In genomic region chr3:112615942-112616731, GRCh38 we compare ENCODE assay signal across 33 cellular contexts. TPM values are rescaled to one million over a fixed set of nuclear protein-coding genes. Genes with fewer than 3 reads are reported as not detected.
A peak's percentile ranks its signal among the peaks of the same experiment; 100 is the strongest.
DNase-seq lines count a peak whose midpoint lies in the region; ATAC-seq, FAIRE-seq and TF ChIP-seq lines count a peak whose summit lies in the region.
"Had no signal": no experiment of that assay in that cellular context is flagged by ENCODE, and none has a peak within 500 bp of the region (broad histone marks: within the 10 kb centered on the region; RNA-seq: fewer than 3 reads in every experiment).

No MANE protein-coding gene starts in this region.

- no peaks in the 10 kb centered on the region for H3K4me1 ChIP-seq in HepG2 (ENCODE audit: insufficient read depth, low read length)
- H3K4me1 ChIP-seq in right lobe of liver = no peaks in the 10 kb centered on the region
- peaks cover 5% of the 10 kb centered on the region for H3K4me1 ChIP-seq in mesodermal cell (ENCODE audit: control insufficient read depth, insufficient read depth, low read length, poor library complexity, severe bottlenecking)
- H3K4me1 ChIP-seq in upper lobe of right lung = no peaks in the 10 kb centered on the region
- H3K4me1 ChIP-seq: left lung, stomach had no signal

- H3K4me3 ChIP-seq in HepG2 (replicated peaks in 1 of 3; ENCODE audit: insufficient read depth in 1 of 3, low read depth in 2 of 3, low read length in 3 of 3) (no peak overlapping the region), right lobe of liver (no peak overlapping the region), mesodermal cell (ENCODE audit: extremely low read depth, insufficient read depth, low read length, poor library complexity, severe bottlenecking) (no peak overlapping the region), upper lobe of right lung (no peak overlapping the region)
- H3K4me3 ChIP-seq: left lung, stomach, upper lobe of left lung had no signal

- H3K36me3 Mint-ChIP-seq in brain = no peaks in the 10 kb centered on the region
- H3K36me3 Mint-ChIP-seq in activated T-helper 1 cell treated with anti-CD3 and anti-CD28 coated beads, Interleukin-12 subunit alpha, Interleukin-12 subunit beta, Interleukin-2, Interleukin-4 antibody, amounts not matched to agents 30 ng/mL and 10 ng/mL and 1 ng/mL, durations not matched to agents 14 hours and 24 hours and 36 hours (ENCODE audit: low read depth) = peaks cover 2% of the 10 kb centered on the region
- H3K36me3 Mint-ChIP-seq: activated naive CD8-positive, alpha-beta T cell treated with anti-CD3 and anti-CD28 coated beads, Interleukin-2, amount 10 ng/mL, durations not matched to agents 7 days and 5 days; immature natural killer cell; natural killer cell treated with Interleukin-12 subunit alpha and Interleukin-12 subunit beta and Interleukin-15 and Interleukin-18, amount 100 ng/mL, for 72 hours had no signal

- no TSS peak for BruUV-seq in HepG2 (replicated peaks; lab: Mats Ljungman, UMichigan)

- H3K27me3 ChIP-seq in HepG2 (ENCODE audit: control insufficient read depth in 1 of 2, insufficient read depth in 2 of 2, low read length in 2 of 2) (peaks cover 0 to 9% of the 10 kb centered on the region in 2 experiments; a peak in 1 of 5 replicates), right lobe of liver (no peaks in the 10 kb centered on the region), upper lobe of right lung (no peaks in the 10 kb centered on the region)
- H3K27me3 ChIP-seq: left lung, stomach, upper lobe of left lung had no signal

- no peak overlapping the region for H2AFZ ChIP-seq in HepG2 (ENCODE audit: low read length)

- no peaks in the 10 kb centered on the region for H3K79me2 ChIP-seq in HepG2 (ENCODE audit: insufficient read depth, low read length)

- CTCF ChIA-PET in HepG2 (lab: Yijun Ruan, JAX; ENCODE audit: low intra/inter-chr PET ratio, low total read pairs) = no interaction called here

- peaks cover 19% of the 10 kb centered on the region for H3K4me1 Mint-ChIP-seq in brain
- peaks cover 14% of the 10 kb centered on the region for H3K4me1 Mint-ChIP-seq in activated T-helper 1 cell treated with anti-CD3 and anti-CD28 coated beads, Interleukin-12 subunit alpha, Interleukin-12 subunit beta, Interleukin-2, Interleukin-4 antibody, amounts not matched to agents 30 ng/mL and 10 ng/mL and 1 ng/mL, durations not matched to agents 14 hours and 24 hours and 36 hours (ENCODE audit: low read depth)
- H3K4me1 Mint-ChIP-seq: activated naive CD8-positive, alpha-beta T cell treated with anti-CD3 and anti-CD28 coated beads, Interleukin-2, amount 10 ng/mL, durations not matched to agents 7 days and 5 days; immature natural killer cell had no signal

- H3K36me3 ChIP-seq in HepG2 (replicated peaks in 1 of 2; ENCODE audit: control insufficient read depth in 1 of 2, insufficient read depth in 2 of 2, low read length in 2 of 2) (no peaks in the 10 kb centered on the region), right lobe of liver (no peaks in the 10 kb centered on the region), mesodermal cell (ENCODE audit: control insufficient read depth, insufficient read depth, low read length) (peaks cover 68% of the 10 kb centered on the region), upper lobe of right lung (no peaks in the 10 kb centered on the region)
- H3K36me3 ChIP-seq: left lung, upper lobe of left lung had no signal

- no peak overlapping the region for H3K27ac ChIP-seq in HepG2 (ENCODE audit: extremely low read length, insufficient read depth, low read length)
- no peak overlapping the region for H3K27ac ChIP-seq in right lobe of liver
- peak overlapping the region; percentile 47 for H3K27ac ChIP-seq in mesodermal cell (ENCODE audit: low read depth, low read length, severe bottlenecking)
- H3K27ac ChIP-seq in upper lobe of right lung = no peak overlapping the region
- H3K27ac ChIP-seq: left lung, RWPE1, stomach, upper lobe of left lung, VCaP had no signal

- intact Hi-C loops in HepG2 (cut with micrococcal nuclease; ENCODE audit: unreplicated experiment) (no loop called here), right lobe of liver (cut with DNase I) (no loop called here), upper lobe of right lung (cut with DNase I) (no loop called here)
- intact Hi-C loops in activated T-helper 1 cell treated with anti-CD3 and anti-CD28 coated beads, Interleukin-12 subunit alpha, Interleukin-12 subunit beta, Interleukin-2, Interleukin-4 antibody, amounts not matched to agents 30 ng/mL and 10 ng/mL and 1 ng/mL, durations not matched to agents 14 hours and 24 hours and 36 hours (cut with micrococcal nuclease) = no loop called here

- DNase-seq in HepG2 (ENCODE audit: low spot score) (no peak), right lobe of liver (no peak), HUDEP-2 (lab: John Stamatoyannopoulos, UW; ENCODE audit: unreplicated experiment in 76 of 76) (no peak), upper lobe of right lung (no peak)
- DNase-seq in stimulated activated CD4-positive, alpha-beta T cell treated with anti-CD3 and anti-CD28 coated beads, Interleukin-15, amount 100 ng/mL, for 24 hours = no peak
- no peak for DNase-seq in activated T-helper 1 cell treated with anti-CD3 and anti-CD28 coated beads, Interleukin-12 subunit alpha, Interleukin-12 subunit beta, Interleukin-2, Interleukin-4 antibody, amounts not matched to agents 30 ng/mL and 10 ng/mL and 1 ng/mL, durations not matched to agents 14 hours and 24 hours and 36 hours (ENCODE audit: low spot score)
- DNase-seq: activated CD4-positive, alpha-beta T cell treated with anti-CD3 and anti-CD28 coated beads, Interleukin-2, amount 50 U/mL, for 1 hour; activated naive CD8-positive, alpha-beta T cell treated with anti-CD3 and anti-CD28 coated beads, Interleukin-2, amount 10 ng/mL, durations not matched to agents 7 days and 5 days; cerebellar nuclear complex; COR-L47; effector CD4-positive, alpha-beta T cell; foreskin fibroblast; HCEC 1CT; immature natural killer cell; IMR-90; left lung; NCI-H1105; NCI-H345; NCI-H748 treated with DMSO at 0.1 percent for 48 hours; posterior cingulate gyrus; SK-N-SH; stimulated activated CD8-positive, alpha-beta memory T cell treated with anti-CD3 and anti-CD28 coated beads, Interleukin-4, amount 100 ng/mL, for 48 hours; stomach; T-helper 2 cell; upper lobe of left lung had no signal

- peak overlapping the region; percentile 23; the same call in 1 of the 2 replicates for H3K4me2 ChIP-seq in HepG2 (ENCODE audit: low read depth, low read length)
- H3K4me2 ChIP-seq: SK-N-SH had no signal

- H3K9me3 ChIP-seq in HepG2 (ENCODE audit: low read length) (no peaks in the 10 kb centered on the region), right lobe of liver (no peaks in the 10 kb centered on the region), mesodermal cell (ENCODE audit: control insufficient read depth, low read length) (no peaks in the 10 kb centered on the region), upper lobe of right lung (no peaks in the 10 kb centered on the region)
- H3K9me3 ChIP-seq: left lung, SK-N-SH, stomach, upper lobe of left lung had no signal

- H4K20me1 ChIP-seq in HepG2 (ENCODE audit: insufficient read depth, low read length) = no peaks in the 10 kb centered on the region

- TF ChIP-seq EP300 in HepG2 (IDR thresholded peaks at IDR 0.05; ENCODE audit: low read depth in 2 of 2, low read length in 2 of 2) = no peak
- no peak for TF ChIP-seq EP300 in HepG2 (CRISPR knock-in tag; IDR thresholded peaks at IDR 0.05; ENCODE audit: borderline replicate concordance)

- ATAC-seq in HepG2 (no peak), right lobe of liver (no peak), upper lobe of right lung (no peak)
- ATAC-seq: left lung; natural killer cell treated with Interleukin-12 subunit alpha and Interleukin-12 subunit beta and Interleukin-15 and Interleukin-18, amount 100 ng/mL, for 72 hours had no signal

- no peak for TF ChIP-seq POLR2A in HepG2 (IDR thresholded peaks at IDR 0.05; ENCODE audit: insufficient read depth in 1 of 2, low read depth in 2 of 2, low read length in 2 of 2)
- no peak for TF ChIP-seq POLR2A in right lobe of liver (IDR thresholded peaks at IDR 0.05)

- TF ChIP-seq RAD21 in HepG2 (CRISPR knock-in tag; IDR thresholded peaks at IDR 0.05) = no peak

- peak overlapping the region in 3 of 5 experiments; percentile 2 to 71 (median 50) for H3K4me3 Mint-ChIP-seq in brain
- H3K4me3 Mint-ChIP-seq in activated T-helper 1 cell treated with anti-CD3 and anti-CD28 coated beads, Interleukin-12 subunit alpha, Interleukin-12 subunit beta, Interleukin-2, Interleukin-4 antibody, amounts not matched to agents 30 ng/mL and 10 ng/mL and 1 ng/mL, durations not matched to agents 14 hours and 24 hours and 36 hours = no peak overlapping the region
- H3K4me3 Mint-ChIP-seq: activated naive CD8-positive, alpha-beta T cell treated with anti-CD3 and anti-CD28 coated beads, Interleukin-2, amount 10 ng/mL, durations not matched to agents 7 days and 5 days; immature natural killer cell; natural killer cell treated with Interleukin-12 subunit alpha and Interleukin-12 subunit beta and Interleukin-15 and Interleukin-18, amount 100 ng/mL, for 72 hours had no signal

- POLR2A ChIA-PET in HepG2 (lab: Yijun Ruan, JAX) = no interaction called here

- in situ Hi-C loops in HepG2 (cut with HindIII; ENCODE audit: extremely low pct_ligation_motif_present, low pct_unique_long_range_greater_than_20kb) = no loop called here

- 40% methylated on average over 7 of the region's 7 CpGs for WGBS in HepG2 (ENCODE audit: low lambda C conversion rate)
- 71% methylated on average over 7 of the region's 7 CpGs for WGBS in right lobe of liver (ENCODE audit: insufficient coverage, low coverage, low lambda C conversion rate, missing lambda C conversion rate)
- WGBS in mesodermal cell (ENCODE audit: insufficient coverage in 2 of 2), 2 experiments = 56 to 78% methylated on average over 3 to 6 of the region's 7 CpGs

- no peak for FAIRE-seq in HepG2 (lab: Jason Lieb, UNC)
- FAIRE-seq: A204.1, astrocyte, GM12892 had no signal

- no peaks in the 10 kb centered on the region for H3K9me3 Mint-ChIP-seq in brain
- H3K9me3 Mint-ChIP-seq in activated T-helper 1 cell treated with anti-CD3 and anti-CD28 coated beads, Interleukin-12 subunit alpha, Interleukin-12 subunit beta, Interleukin-2, Interleukin-4 antibody, amounts not matched to agents 30 ng/mL and 10 ng/mL and 1 ng/mL, durations not matched to agents 14 hours and 24 hours and 36 hours = no peaks in the 10 kb centered on the region
- H3K9me3 Mint-ChIP-seq: activated naive CD8-positive, alpha-beta T cell treated with anti-CD3 and anti-CD28 coated beads, Interleukin-2, amount 10 ng/mL, durations not matched to agents 7 days and 5 days; immature natural killer cell; natural killer cell treated with Interleukin-12 subunit alpha and Interleukin-12 subunit beta and Interleukin-15 and Interleukin-18, amount 100 ng/mL, for 72 hours had no signal

- no peak overlapping the region for H3K9ac ChIP-seq in HepG2 (ENCODE audit: insufficient read depth, low read depth, low read length)
- H3K9ac ChIP-seq: SK-N-SH had no signal

- H3K27ac Mint-ChIP-seq in brain = peak overlapping the region; percentile 16 to 95 (median 83)
- H3K27ac Mint-ChIP-seq in activated T-helper 1 cell treated with anti-CD3 and anti-CD28 coated beads, Interleukin-12 subunit alpha, Interleukin-12 subunit beta, Interleukin-2, Interleukin-4 antibody, amounts not matched to agents 30 ng/mL and 10 ng/mL and 1 ng/mL, durations not matched to agents 14 hours and 24 hours and 36 hours = no peak overlapping the region
- H3K27ac Mint-ChIP-seq: activated naive CD8-positive, alpha-beta T cell treated with anti-CD3 and anti-CD28 coated beads, Interleukin-2, amount 10 ng/mL, durations not matched to agents 7 days and 5 days; immature natural killer cell; natural killer cell treated with Interleukin-12 subunit alpha and Interleukin-12 subunit beta and Interleukin-15 and Interleukin-18, amount 100 ng/mL, for 72 hours had no signal

- no peaks in the 10 kb centered on the region for H3K27me3 Mint-ChIP-seq in brain
- H3K27me3 Mint-ChIP-seq in activated T-helper 1 cell treated with anti-CD3 and anti-CD28 coated beads, Interleukin-12 subunit alpha, Interleukin-12 subunit beta, Interleukin-2, Interleukin-4 antibody, amounts not matched to agents 30 ng/mL and 10 ng/mL and 1 ng/mL, durations not matched to agents 14 hours and 24 hours and 36 hours (ENCODE audit: insufficient read depth) = peaks cover 2% of the 10 kb centered on the region

- TF ChIP-seq CTCF in HepG2 (CRISPR knock-in tag; IDR thresholded peaks at IDR 0.05) (no peak), right lobe of liver (IDR thresholded peaks at IDR 0.05) (no peak), brain (conservative IDR thresholded peaks at IDR 0.05) (no peak), upper lobe of right lung (IDR thresholded peaks at IDR 0.05) (no peak)

RNA-seq across cellular contexts. Expression of gene CCDC80, which starts 24.8 kb away (rescaled TPM):
- not detected in 2 replicates for total RNA-seq in HepG2 (2016; rRNA removed; fragmentation: Illumina TruSeq; extraction: Trizol)
- total RNA-seq in HepG2 (2016; cell fraction: cytosol; rRNA removed; fragmentation: Illumina TruSeq; extraction: Trizol; ENCODE audit: low read depth) = not detected in 2 replicates
- not detected in 2 replicates for total RNA-seq in HepG2 (2016; cell fraction: insoluble cytoplasmic fraction; rRNA removed; fragmentation: Illumina TruSeq; extraction: Trizol)
- not detected in 2 replicates for total RNA-seq in HepG2 (2016; cell fraction: membrane; rRNA removed; fragmentation: Illumina TruSeq; extraction: Trizol)
- not detected in 2 replicates for total RNA-seq in HepG2 (2016; cell fraction: nucleus; rRNA removed; fragmentation: Illumina TruSeq; extraction: Trizol)
- not detected in 2 replicates for polyA plus RNA-seq in HepG2 (2011; rRNA removed)
- polyA plus RNA-seq in HepG2 (2011; cell fraction: cytosol; rRNA removed) = not detected in 2 replicates
- polyA plus RNA-seq in HepG2 (2011; cell fraction: nucleus; rRNA removed) = not detected in 2 replicates
- 0.07 TPM in 2 replicates for polyA plus RNA-seq in HepG2 (2012)
- polyA plus RNA-seq in HepG2 (2016; cell fraction: cytosol; fragmentation: Illumina TruSeq; extraction: Trizol; ENCODE audit: low read depth) = not detected in 2 replicates
- not detected in 2 replicates for polyA plus RNA-seq in HepG2 (2016; cell fraction: insoluble cytoplasmic fraction; fragmentation: Illumina TruSeq; extraction: Trizol; ENCODE audit: low read depth)
- polyA plus RNA-seq in HepG2 (2016; cell fraction: membrane; fragmentation: Illumina TruSeq; extraction: Trizol; ENCODE audit: low read depth) = not detected in 2 replicates
- polyA plus RNA-seq in HepG2 (2016; cell fraction: nucleus; fragmentation: Illumina TruSeq; extraction: Trizol; ENCODE audit: insufficient read depth, low read depth) = not detected in 2 replicates
- polyA minus RNA-seq in HepG2 (2011; rRNA and poly(A)+ RNA removed; ENCODE audit: low replicate concordance) = 1.6 TPM in 1 of 2 replicates, not detected in the other
- not detected in 2 replicates for polyA minus RNA-seq in HepG2 (2011; cell fraction: cytosol; rRNA and poly(A)+ RNA removed)
- polyA minus RNA-seq in HepG2 (2011; cell fraction: nucleus; rRNA and poly(A)+ RNA removed) = under 0.01 TPM in 1 of 2 replicates, not detected in the other
- total RNA-seq in right lobe of liver = 1 to 10 TPM in 4 of 6 experiments, under 1 TPM in 2; 0.55 to 5.8 (median 1.3) TPM
- polyA plus RNA-seq in brain (ENCODE audit: insufficient read depth, low read depth, low replicate concordance) = 3.2 TPM
- 240 TPM for polyA plus RNA-seq in mesodermal cell (2013, experiment 1 of 2)
- 244 TPM for polyA plus RNA-seq in mesodermal cell (2013, experiment 2 of 2)
- 0.23 TPM in 1 of 2 replicates, not detected in the other for total RNA-seq in activated T-helper 1 cell treated with anti-CD3 and anti-CD28 coated beads, Interleukin-12 subunit alpha, Interleukin-12 subunit beta, Interleukin-2, Interleukin-4 antibody, amounts not matched to agents 30 ng/mL and 10 ng/mL and 1 ng/mL, durations not matched to agents 14 hours and 24 hours and 36 hours
- total RNA-seq in upper lobe of right lung = 60.4 TPM
- total RNA-seq: activated naive CD8-positive, alpha-beta T cell treated with anti-CD3 and anti-CD28 coated beads, Interleukin-2, amount 10 ng/mL, durations not matched to agents 7 days and 5 days had no signal

RNA-seq across cellular contexts. Expression of gene SLC35A5, which starts 54.3 kb away (rescaled TPM):
- 26.5 and 36.4 TPM in 2 replicates for total RNA-seq in HepG2 (2016; rRNA removed; fragmentation: Illumina TruSeq; extraction: Trizol)
- total RNA-seq in HepG2 (2016; cell fraction: cytosol; rRNA removed; fragmentation: Illumina TruSeq; extraction: Trizol; ENCODE audit: low read depth) = 2.2 and 2.8 TPM in 2 replicates
- 25.1 and 31.2 TPM in 2 replicates for total RNA-seq in HepG2 (2016; cell fraction: insoluble cytoplasmic fraction; rRNA removed; fragmentation: Illumina TruSeq; extraction: Trizol)
- total RNA-seq in HepG2 (2016; cell fraction: membrane; rRNA removed; fragmentation: Illumina TruSeq; extraction: Trizol) = 13.0 and 15.4 TPM in 2 replicates
- 18.9 and 20.4 TPM in 2 replicates for total RNA-seq in HepG2 (2016; cell fraction: nucleus; rRNA removed; fragmentation: Illumina TruSeq; extraction: Trizol)
- 13.2 and 15.5 TPM in 2 replicates for polyA plus RNA-seq in HepG2 (2011; rRNA removed)
- polyA plus RNA-seq in HepG2 (2011; cell fraction: cytosol; rRNA removed) = 7.5 and 17.1 TPM in 2 replicates
- 4.5 and 7.6 TPM in 2 replicates for polyA plus RNA-seq in HepG2 (2011; cell fraction: nucleus; rRNA removed)
- 11.7 and 17.7 TPM in 2 replicates for polyA plus RNA-seq in HepG2 (2012)
- 1.2 and 2.1 TPM in 2 replicates for polyA plus RNA-seq in HepG2 (2016; cell fraction: cytosol; fragmentation: Illumina TruSeq; extraction: Trizol; ENCODE audit: low read depth)
- 24.1 and 30.4 TPM in 2 replicates for polyA plus RNA-seq in HepG2 (2016; cell fraction: insoluble cytoplasmic fraction; fragmentation: Illumina TruSeq; extraction: Trizol; ENCODE audit: low read depth)
- 7.7 and 8.3 TPM in 2 replicates for polyA plus RNA-seq in HepG2 (2016; cell fraction: membrane; fragmentation: Illumina TruSeq; extraction: Trizol; ENCODE audit: low read depth)
- polyA plus RNA-seq in HepG2 (2016; cell fraction: nucleus; fragmentation: Illumina TruSeq; extraction: Trizol; ENCODE audit: insufficient read depth, low read depth) = 20.6 and 24.4 TPM in 2 replicates
- 29.2 and 35.8 TPM in 2 replicates for polyA minus RNA-seq in HepG2 (2011; rRNA and poly(A)+ RNA removed; ENCODE audit: low replicate concordance)
- 15.7 and 19.2 TPM in 2 replicates for polyA minus RNA-seq in HepG2 (2011; cell fraction: cytosol; rRNA and poly(A)+ RNA removed)
- polyA minus RNA-seq in HepG2 (2011; cell fraction: nucleus; rRNA and poly(A)+ RNA removed) = 13.1 and 18.9 TPM in 2 replicates
- 10 to 100 TPM; 12.2 to 24.0 (median 17.7) TPM for total RNA-seq in right lobe of liver
- 43.1 TPM for polyA plus RNA-seq in brain (ENCODE audit: insufficient read depth, low read depth, low replicate concordance)
- 39.3 TPM for polyA plus RNA-seq in mesodermal cell (2013, experiment 1 of 2)
- 37.3 TPM for polyA plus RNA-seq in mesodermal cell (2013, experiment 2 of 2)
- 14.9 and 15.5 TPM in 2 replicates for total RNA-seq in activated T-helper 1 cell treated with anti-CD3 and anti-CD28 coated beads, Interleukin-12 subunit alpha, Interleukin-12 subunit beta, Interleukin-2, Interleukin-4 antibody, amounts not matched to agents 30 ng/mL and 10 ng/mL and 1 ng/mL, durations not matched to agents 14 hours and 24 hours and 36 hours
- total RNA-seq in upper lobe of right lung = 40.5 TPM

RNA-seq across cellular contexts. Expression of gene ATG3, which starts 54.4 kb away (rescaled TPM):
- 34.8 and 43.3 TPM in 2 replicates for total RNA-seq in HepG2 (2016; rRNA removed; fragmentation: Illumina TruSeq; extraction: Trizol)
- total RNA-seq in HepG2 (2016; cell fraction: cytosol; rRNA removed; fragmentation: Illumina TruSeq; extraction: Trizol; ENCODE audit: low read depth) = 10.5 and 11.0 TPM in 2 replicates
- total RNA-seq in HepG2 (2016; cell fraction: insoluble cytoplasmic fraction; rRNA removed; fragmentation: Illumina TruSeq; extraction: Trizol) = 36.0 and 43.3 TPM in 2 replicates
- 16.6 and 19.5 TPM in 2 replicates for total RNA-seq in HepG2 (2016; cell fraction: membrane; rRNA removed; fragmentation: Illumina TruSeq; extraction: Trizol)
- total RNA-seq in HepG2 (2016; cell fraction: nucleus; rRNA removed; fragmentation: Illumina TruSeq; extraction: Trizol) = 22.6 and 25.0 TPM in 2 replicates
- 15.0 and 19.6 TPM in 2 replicates for polyA plus RNA-seq in HepG2 (2011; rRNA removed)
- 12.9 and 13.9 TPM in 2 replicates for polyA plus RNA-seq in HepG2 (2011; cell fraction: cytosol; rRNA removed)
- polyA plus RNA-seq in HepG2 (2011; cell fraction: nucleus; rRNA removed) = 9.3 and 10.2 TPM in 2 replicates
- polyA plus RNA-seq in HepG2 (2012) = 19.0 and 21.7 TPM in 2 replicates
- polyA plus RNA-seq in HepG2 (2016; cell fraction: cytosol; fragmentation: Illumina TruSeq; extraction: Trizol; ENCODE audit: low read depth) = 8.5 and 8.8 TPM in 2 replicates
- 52.2 and 53.7 TPM in 2 replicates for polyA plus RNA-seq in HepG2 (2016; cell fraction: insoluble cytoplasmic fraction; fragmentation: Illumina TruSeq; extraction: Trizol; ENCODE audit: low read depth)
- polyA plus RNA-seq in HepG2 (2016; cell fraction: membrane; fragmentation: Illumina TruSeq; extraction: Trizol; ENCODE audit: low read depth) = 14.7 and 15.5 TPM in 2 replicates
- 34.0 and 34.1 TPM in 2 replicates for polyA plus RNA-seq in HepG2 (2016; cell fraction: nucleus; fragmentation: Illumina TruSeq; extraction: Trizol; ENCODE audit: insufficient read depth, low read depth)
- polyA minus RNA-seq in HepG2 (2011; rRNA and poly(A)+ RNA removed; ENCODE audit: low replicate concordance) = 12.9 and 19.3 TPM in 2 replicates
- polyA minus RNA-seq in HepG2 (2011; cell fraction: cytosol; rRNA and poly(A)+ RNA removed) = 14.7 and 18.1 TPM in 2 replicates
- 29.1 and 30.3 TPM in 2 replicates for polyA minus RNA-seq in HepG2 (2011; cell fraction: nucleus; rRNA and poly(A)+ RNA removed)
- total RNA-seq in right lobe of liver = 10 to 100 TPM; 19.9 to 57.8 (median 27.1) TPM
- 42.8 TPM for polyA plus RNA-seq in brain (ENCODE audit: insufficient read depth, low read depth, low replicate concordance)
- 48.8 TPM for polyA plus RNA-seq in mesodermal cell (2013, experiment 1 of 2)
- polyA plus RNA-seq in mesodermal cell (2013, experiment 2 of 2) = 47.3 TPM
- total RNA-seq in activated T-helper 1 cell treated with anti-CD3 and anti-CD28 coated beads, Interleukin-12 subunit alpha, Interleukin-12 subunit beta, Interleukin-2, Interleukin-4 antibody, amounts not matched to agents 30 ng/mL and 10 ng/mL and 1 ng/mL, durations not matched to agents 14 hours and 24 hours and 36 hours = 66.2 and 69.8 TPM in 2 replicates
- 48.6 TPM for total RNA-seq in upper lobe of right lung
